ENCODE assay signal across 1 cellular context in genomic region chr15:75112848-75113492, GRCh38.
TF ChIP-seq lines count a peak whose summit lies in the region.

No MANE protein-coding gene starts in this region.

TF ChIP-seq in K562, 482 proteins besides CTCF, POLR2A, EP300 and RAD21 (continued from another document):
- TF ChIP-seq ZBTB40 (IDR thresholded peaks at IDR 0.05) (0 out of 2 replicates have a peak, but pooled peaks have one; percentile 4), ZBTB40 (CRISPR knock-in tag; IDR thresholded peaks at IDR 0.05) (no peak), MBD2 (IDR thresholded peaks at IDR 0.05; ENCODE audit: borderline replicate concordance, low read depth) (no peak), RERE (CRISPR knock-in tag; IDR thresholded peaks at IDR 0.05; ENCODE audit: borderline replicate concordance) (no peak), MCM5 (IDR thresholded peaks at IDR 0.05; ENCODE audit: low read depth) (no peak), RAD51 (IDR thresholded peaks at IDR 0.05; ENCODE audit: borderline replicate concordance, low read depth) (no peak), TOE1 (IDR thresholded peaks at IDR 0.05; ENCODE audit: borderline replicate concordance) (0 out of 2 replicates have a peak, but pooled peaks have one; percentile 6), TOE1 (CRISPR knock-in tag; IDR thresholded peaks at IDR 0.05; ENCODE audit: borderline replicate concordance, low read depth) (no peak), GABPB2 (CRISPR knock-in tag; conservative IDR thresholded peaks at IDR 0.05) (no peak), SMARCC2 (IDR thresholded peaks at IDR 0.05; ENCODE audit: low read depth) (no peak), CBX3 (IDR thresholded peaks at IDR 0.05; ENCODE audit: borderline replicate concordance in 1 of 2, low read length in 2 of 2) (peak in 1 of 2 experiments; percentile 81; a peak in 1 of 3 replicates), MIER1 (IDR thresholded peaks at IDR 0.05; ENCODE audit: low read depth) (0 out of 2 replicates have a peak, but pooled peaks have one; percentile 11), CHCHD3 (CRISPR knock-in tag; IDR thresholded peaks at IDR 0.05) (no peak), TAL1 (IDR thresholded peaks at IDR 0.05) (no peak), POLR3G (IDR thresholded peaks at IDR 0.05; ENCODE audit: extremely low read depth, insufficient read length, insufficient replicate concordance) (no peak), CSDE1 (IDR thresholded peaks at IDR 0.05) (0 out of 4 replicates have a peak, but pooled peaks of 1 of the 2 experiments have one; percentile 21), SREBF2 (CRISPR knock-in tag; IDR thresholded peaks at IDR 0.05) (no peak), ZFP1 (CRISPR knock-in tag; IDR thresholded peaks at IDR 0.05) (peak; percentile 95), HLTF (IDR thresholded peaks at IDR 0.05) (peak; percentile 10; the same call in 1 of the 2 replicates)
TF ChIP-seq in K562: peak in this region for 10.
